In genomic region chr5:2281446-2281845, GRCh38 we compare ENCODE assay signal across 9 cellular contexts.
"Had no signal": no experiment of that assay in that cellular context is flagged by ENCODE, and none has a peak within 500 bp of the region (broad histone marks: within the 10 kb centered on the region; RNA-seq: fewer than 3 reads in every experiment).

No MANE protein-coding gene starts in this region.

- DNase-seq: GM23248, GOT3, H9, HCEC 1CT, HFFc6, IMR-90, KG1 had no signal

- ATAC-seq: K562 had no signal

- H3K9ac ChIP-seq: GM23248 had no signal

- H2AFZ ChIP-seq: GM23248 had no signal

- FAIRE-seq: H54, K562 had no signal

- H3K4me3 ChIP-seq: GM23248, K562 had no signal

- H3K27ac ChIP-seq: GM23248 had no signal
